2 cellular contexts compared by ENCODE assay signal in genomic region chr7:80063855-80064254, GRCh38.
A peak's percentile ranks its signal among the peaks of the same experiment; 100 is the strongest.
TF ChIP-seq lines count a peak whose summit lies in the region.

No MANE protein-coding gene starts in this region.

TF ChIP-seq in SK-N-SH, 30 proteins besides CTCF, POLR2A, EP300 and RAD21:
- TF ChIP-seq RCOR1 (IDR thresholded peaks at IDR 0.05; ENCODE audit: low read length) (peak; percentile 58; the same call in 1 of the 2 replicates), EZH2phosphoT487 (IDR thresholded peaks at IDR 0.05; ENCODE audit: borderline replicate concordance, low read depth) (no peak), NFIC (IDR thresholded peaks at IDR 0.05; ENCODE audit: borderline replicate concordance) (peak; percentile 48; the same call in 1 of the 2 replicates), GATA2 (CRISPR knock-in tag; IDR thresholded peaks at IDR 0.05) (peak; percentile 64), FOXJ3 (CRISPR knock-in tag; IDR thresholded peaks at IDR 0.05) (no peak), NRF1 (IDR thresholded peaks at IDR 0.05; ENCODE audit: low read depth, low read length) (no peak), MAX (IDR thresholded peaks at IDR 0.05; ENCODE audit: low read depth) (no peak), TCF12 (IDR thresholded peaks at IDR 0.05) (peak; percentile 58)

TF ChIP-seq in endothelial cell of umbilical vein, 7 proteins besides CTCF, POLR2A, EP300 and RAD21:
- TF ChIP-seq FOS (IDR thresholded peaks at IDR 0.05; ENCODE audit: borderline replicate concordance, insufficient read depth, low read length) (no peak), JUN (IDR thresholded peaks at IDR 0.05; ENCODE audit: borderline replicate concordance, insufficient read depth, insufficient read length, low read depth) (no peak), POLR2AphosphoS5 (IDR thresholded peaks at IDR 0.05; ENCODE audit: insufficient read depth, low read depth, low read length) (no peak), EZH2 (IDR thresholded peaks at IDR 0.05; ENCODE audit: borderline replicate concordance, low read depth, low read length, severe bottlenecking) (no peak), MAX (IDR thresholded peaks at IDR 0.05; ENCODE audit: insufficient read depth, insufficient read length) (no peak), MYC (IDR thresholded peaks at IDR 0.05; ENCODE audit: low read depth, low read length) (no peak), GATA2 (IDR thresholded peaks at IDR 0.05; ENCODE audit: insufficient read depth, insufficient read length, low read depth, low read length) (no peak)
TF ChIP-seq in endothelial cell of umbilical vein: peak in this region for 0.
